In the genomic region with DNA sequence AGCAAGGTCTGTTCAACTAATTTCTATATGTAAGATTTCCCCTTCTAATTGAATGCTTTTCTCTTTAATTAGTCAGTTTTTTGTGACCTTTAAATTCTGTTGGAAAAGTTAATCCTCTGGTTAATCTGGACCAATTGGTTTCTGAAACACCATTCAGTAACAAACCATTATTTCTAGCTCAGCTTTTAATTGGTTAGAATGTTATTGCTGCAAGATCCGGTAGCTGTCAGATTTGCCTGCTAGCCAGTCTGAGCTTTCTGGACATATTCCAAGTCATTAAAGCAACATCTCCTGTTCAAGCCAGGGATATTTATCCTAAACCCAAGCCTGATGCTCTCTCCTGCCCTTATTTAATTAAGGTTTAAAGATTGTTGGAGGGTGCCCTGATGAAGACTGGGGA, we compare ENCODE assay signal across 24 cellular contexts. TPM values are rescaled to one million over a fixed set of nuclear protein-coding genes. Genes with fewer than 3 reads are reported as not detected.
A peak's percentile ranks its signal among the peaks of the same experiment; 100 is the strongest.
DNase-seq lines count a peak whose midpoint lies in the region; ATAC-seq and TF ChIP-seq lines count a peak whose summit lies in the region.
"Had no signal": no experiment of that assay in that cellular context is flagged by ENCODE, and none has a peak within 500 bp of the region (broad histone marks: within the 10 kb centered on the region; RNA-seq: fewer than 3 reads in every experiment).

No MANE protein-coding gene starts in this region.

- H3K4me3 ChIP-seq in HEK293 (ENCODE audit: low read depth, low read length) (no peak overlapping the region), epithelial cell of esophagus (ENCODE audit: low read length) (no peak overlapping the region), vagina (no peak overlapping the region)
- H3K4me3 ChIP-seq: HAP-1, lung had no signal

- POLR2A ChIA-PET in HEK293 (lab: Yijun Ruan, JAX): no interaction called here

- no peak for ATAC-seq in HG03442 (IDR thresholded peaks at IDR 0.05; ENCODE audit: unreplicated experiment)
- ATAC-seq: activated T-cell treated with anti-CD3 and anti-CD28 coated beads, Interleukin-2, amount 50 U/mL, for 4 hours had no signal

- no peaks in the 10 kb centered on the region for H3K27me3 ChIP-seq in vagina

- no peaks in the 10 kb centered on the region for H3K4me1 ChIP-seq in HEK293 (ENCODE audit: control insufficient read depth, insufficient read depth, low read length)
- no peaks in the 10 kb centered on the region for H3K4me1 ChIP-seq in vagina
- H3K4me1 ChIP-seq: HAP-1 had no signal

- no peak for TF ChIP-seq POLR2A in vagina (IDR thresholded peaks at IDR 0.05)

- H3K27ac ChIP-seq in HEK293 (ENCODE audit: extremely low read depth, low read depth, low read length) (no peak overlapping the region), vagina (no peak overlapping the region)

- intact Hi-C loops in vagina (cut with DNase I): no loop called here

- DNase-seq in COR-L47 (lab: John Stamatoyannopoulos, UW) (peak; percentile 36), NCI-H748 (lab: John Stamatoyannopoulos, UW; ENCODE audit: unreplicated experiment) (peak; percentile 59), epithelial cell of esophagus (ENCODE audit: low read depth) (peak; percentile 25), mucosa of gallbladder (ENCODE audit: low spot score) (no peak), vagina (ENCODE audit: extremely low spot score in 2 of 2) (no peak)
- DNase-seq in stimulated activated naive CD4-positive, alpha-beta T cell (lab: John Stamatoyannopoulos, UW): no peak
- DNase-seq: activated CD8-positive, alpha-beta memory T cell treated with anti-CD3 and anti-CD28 coated beads for 24 hours; activated naive CD4-positive, alpha-beta T cell treated with anti-CD3 and anti-CD28 coated beads, Interleukin-2, amount 50 U/mL, for 16 hours; activated T-cell treated with anti-CD3 and anti-CD28 coated beads, Interleukin-2, amount 50 U/mL, for 4 hours; aorta; DMS153; GF-D8; kidney; MM.1S; NCI-H1930; NCI-H526; Right ventricle myocardium superior; stimulated activated CD4-positive, alpha-beta T cell treated with anti-CD3 and anti-CD28 coated beads, Interleukin-2, amount 100 ng/mL, for 48 hours; stimulated activated naive CD4-positive, alpha-beta T cell treated with Interleukin-2 at 50 U/mL for 16 hours; T-helper 1 cell had no signal

- CTCF ChIA-PET in HEK293 (lab: Yijun Ruan, JAX): interaction anchor here (0.6 to 0.7 kb wide), 2 partner anchors 1793 to 1817 kb away, joined by 3 to 4 read pairs; no protein-coding TSS in a partner anchor

- H3K9me3 ChIP-seq in HEK293 (ENCODE audit: control insufficient read depth, insufficient read depth, low read depth, low read length): no peaks in the 10 kb centered on the region
- H3K9me3 ChIP-seq in vagina: no peaks in the 10 kb centered on the region
- H3K9me3 ChIP-seq: HAP-1 had no signal

- TF ChIP-seq CTCF in HEK293 (tag by site-specific recombination; IDR thresholded peaks at IDR 0.05) (no peak), epithelial cell of esophagus (IDR thresholded peaks at IDR 0.05; ENCODE audit: insufficient read depth, low read depth, low read length, missing control alignments) (no peak), vagina (IDR thresholded peaks at IDR 0.05) (no peak)

- H3K36me3 ChIP-seq in HEK293 (ENCODE audit: control insufficient read depth in 2 of 2, insufficient read depth in 1 of 2, low read length in 2 of 2) (no peaks in the 10 kb centered on the region), vagina (no peaks in the 10 kb centered on the region)
- H3K36me3 ChIP-seq: HAP-1 had no signal

TF ChIP-seq in HEK293, 187 proteins besides CTCF, POLR2A, EP300 and RAD21:
- TF ChIP-seq ZNF350 (tag by site-specific recombination; IDR thresholded peaks at IDR 0.05): peak; percentile 62; the same call in 1 of the 2 replicates
- TF ChIP-seq PRDM10 (tag by site-specific recombination; IDR thresholded peaks at IDR 0.05): no peak

RNA-seq across cellular contexts. Expression of gene FBXL4, which starts 55.1 kb away (rescaled TPM):
- total RNA-seq in mucosa of gallbladder (25.2 TPM), vagina (17.7 TPM)

Comparison
In these comparisons a context has a peak if more than half of its experiments do, and no peak if none do; other contexts are left out.
1. DNase-seq: peak in COR-L47 (single experiment), NCI-H748 (single experiment) and epithelial cell of esophagus (single experiment); none in stimulated activated naive CD4-positive, alpha-beta T cell (0 of 6), mucosa of gallbladder (single experiment) and vagina (0 of 2).